Comparison of ENCODE assay signal across 13 cellular contexts in genomic region chr4:57070461-57070860, GRCh38. TPM values are rescaled to one million over a fixed set of nuclear protein-coding genes. Genes with fewer than 3 reads are reported as not detected.
"Had no signal": no experiment of that assay in that cellular context is flagged by ENCODE, and none has a peak within 500 bp of the region (broad histone marks: within the 10 kb centered on the region; RNA-seq: fewer than 3 reads in every experiment).

No MANE protein-coding gene starts in this region.

- H3K27me3 ChIP-seq: body of pancreas, dorsolateral prefrontal cortex had no signal

- H3K27ac ChIP-seq: dorsolateral prefrontal cortex had no signal

- H3K4me2 ChIP-seq: SK-N-SH had no signal

- H3K9me3 ChIP-seq: body of pancreas, SK-N-SH had no signal

- H3K9ac ChIP-seq: SK-N-SH had no signal

- DNase-seq: activated T-cell treated with anti-CD3 and anti-CD28 coated beads, Interleukin-2, amount 50 U/mL, for 1 hour; body of pancreas; dorsolateral prefrontal cortex; glutamatergic neuron; immature natural killer cell; posterior cingulate gyrus; right cardiac atrium; SK-N-SH; small intestine; stimulated activated naive B cell treated with anti-CD40 and anti-IgM and Interleukin-4, amounts not matched to agents 10 μg/mL and 1 μg/mL and 100 μg/mL, for 72 hours; trophoblast cell had no signal

- H3K4me3 ChIP-seq: body of pancreas, dorsolateral prefrontal cortex had no signal

- ATAC-seq: esophagus mucosa; stimulated activated naive B cell treated with anti-CD40 and anti-IgM and Interleukin-4, amounts not matched to agents 10 μg/mL and 1 μg/mL and 100 μg/mL, for 72 hours had no signal

RNA-seq across cellular contexts. Expression of gene IGFBP7, which starts 39.7 kb away (rescaled TPM):
- total RNA-seq: T-helper 1 cell treated with Interleukin-12 subunit alpha and Interleukin-12 subunit beta and Interleukin-4 antibody, amounts not matched to agents 30 ng/mL and 1 ng/mL, for 36 hours had no signal
